Comparison of ENCODE assay signal across 13 cellular contexts in the genomic region with DNA sequence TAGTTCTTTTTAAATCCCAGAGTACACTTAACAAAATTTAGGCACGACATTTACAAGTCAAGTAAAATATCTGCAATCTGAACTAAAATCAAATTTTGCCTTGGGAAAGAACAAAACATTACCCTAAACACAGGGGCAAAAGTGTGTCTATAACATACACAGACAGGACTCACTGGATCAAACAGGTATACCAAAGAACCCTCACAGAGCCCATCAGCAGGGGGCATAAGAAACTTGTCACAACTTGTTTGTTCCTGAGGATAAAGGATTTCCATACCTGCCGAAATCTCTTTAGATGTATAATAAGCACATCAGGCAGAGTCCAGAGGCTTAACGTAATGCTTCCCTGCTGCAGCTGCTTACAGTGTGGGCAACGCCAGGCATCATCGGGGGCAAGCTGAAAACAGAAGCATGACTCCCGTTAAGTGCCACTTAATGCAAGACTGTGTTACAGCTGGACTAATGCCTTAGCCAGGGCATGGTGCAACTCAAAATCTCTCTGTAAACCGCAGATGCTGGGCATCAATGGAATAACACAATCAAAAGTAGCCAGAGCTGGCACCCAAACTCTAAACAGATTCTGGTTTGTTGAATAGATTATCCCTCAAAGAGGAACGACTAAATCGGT.
DNase-seq lines count a peak whose midpoint lies in the region; ATAC-seq and TF ChIP-seq lines count a peak whose summit lies in the region.
"Had no signal": no experiment of that assay in that cellular context is flagged by ENCODE, and none has a peak within 500 bp of the region (broad histone marks: within the 10 kb centered on the region; RNA-seq: fewer than 3 reads in every experiment).

No MANE protein-coding gene starts in this region.

- H3K9me3 ChIP-seq in right atrium auricular region (no peaks in the 10 kb centered on the region), Panc1 (ENCODE audit: control insufficient read depth, insufficient read depth, low read depth, low read length) (no peaks in the 10 kb centered on the region)
- H3K9me3 ChIP-seq: BLaER1, body of pancreas, esophagus muscularis mucosa had no signal

- H3K27ac ChIP-seq in right atrium auricular region, result no peak overlapping the region
- no peak overlapping the region for H3K27ac ChIP-seq in Panc1 (ENCODE audit: low read length)
- H3K27ac ChIP-seq: BLaER1, body of pancreas, esophagus muscularis mucosa, KMS-11 had no signal

- no peak for TF ChIP-seq CTCF in right atrium auricular region (IDR thresholded peaks at IDR 0.05)
- peak; percentile 8; the same call in 1 of the 2 replicates for TF ChIP-seq CTCF in Panc1 (IDR thresholded peaks at IDR 0.05)
- TF ChIP-seq CTCF in fibroblast of villous mesenchyme (IDR thresholded peaks at IDR 0.05; ENCODE audit: insufficient read depth, low read depth, low read length), result peak; percentile 20
- TF ChIP-seq CTCF in GM13977 (IDR thresholded peaks at IDR 0.05; ENCODE audit: extremely low read depth, insufficient read depth, missing control alignments), result no peak

- no peak for DNase-seq in Right ventricle myocardium superior
- no peak for DNase-seq in right atrium auricular region (ENCODE audit: low spot score)
- DNase-seq in Panc1 (ENCODE audit: low read depth, low spot score), result no peak
- DNase-seq in fibroblast of villous mesenchyme (ENCODE audit: low read depth), result no peak
- peak; percentile 39 for DNase-seq in superior temporal gyrus (ENCODE audit: extremely low spot score)
- DNase-seq in NCI-H187 treated with DMSO at 0.1 percent for 48 hours (lab: John Stamatoyannopoulos, UW), result no peak
- no peak for DNase-seq in GM13977 (ENCODE audit: low spot score)
- DNase-seq: body of pancreas; stimulated activated CD4-positive, alpha-beta T cell treated with anti-CD3 and anti-CD28 coated beads, Interleukin-2, amount 100 ng/mL, for 48 hours had no signal

- no TSS peak for BruUV-seq in Panc1 (replicated peaks; lab: Mats Ljungman, UMichigan)

- CTCF ChIA-PET in Panc1 (lab: Charles Lee), result no interaction called here

- H3K4me1 ChIP-seq in right atrium auricular region (peaks cover 0 to 15% of the 10 kb centered on the region in 2 donors), Panc1 (ENCODE audit: control insufficient read depth, insufficient read depth, low read length) (no peaks in the 10 kb centered on the region)
- H3K4me1 ChIP-seq: BLaER1, body of pancreas had no signal

- peak; percentile 82 for ATAC-seq in Right ventricle myocardium superior (ENCODE audit: poor library complexity)
- no peak for ATAC-seq in Panc1
- ATAC-seq in HG03135 (IDR thresholded peaks at IDR 0.05; ENCODE audit: unreplicated experiment), result no peak
- ATAC-seq: body of pancreas had no signal

- intact Hi-C loops in Right ventricle myocardium superior (cut with DNase I) (no loop called here), Panc1 (cut with micrococcal nuclease; ENCODE audit: unreplicated experiment) (no loop called here)

- H3K27me3 ChIP-seq in right atrium auricular region (no peaks in the 10 kb centered on the region), Panc1 (ENCODE audit: control insufficient read depth, insufficient read depth, low read length) (no peaks in the 10 kb centered on the region)
- H3K27me3 ChIP-seq: BLaER1, body of pancreas, esophagus muscularis mucosa had no signal

- H3K4me3 ChIP-seq in right atrium auricular region (no peak overlapping the region), Panc1 (ENCODE audit: low read depth in 2 of 2, low read length in 2 of 2) (no peak overlapping the region), fibroblast of villous mesenchyme (ENCODE audit: low read depth, low read length) (no peak overlapping the region)
- H3K4me3 ChIP-seq: BLaER1, body of pancreas, esophagus muscularis mucosa had no signal

- POLR2A ChIA-PET in Panc1 (lab: Charles Lee), result no interaction called here

- H3K36me3 ChIP-seq in right atrium auricular region, result peaks cover 64% of the 10 kb centered on the region
- H3K36me3 ChIP-seq in Panc1 (ENCODE audit: control insufficient read depth, insufficient read depth, low read length), result peaks cover 8% of the 10 kb centered on the region

- in situ Hi-C loops in Panc1 (cut with HindIII; ENCODE audit: low pct_unique_long_range_greater_than_20kb, low sequenced_read_pairs), result no loop called here
- in situ Hi-C loops in GM13977 (cut with MboI; ENCODE audit: low pct_unique_long_range_greater_than_20kb, low sequenced_read_pairs, unreplicated experiment), result no loop called here

Comparison
In these comparisons a context has a peak if more than half of its experiments do, and no peak if none do; other contexts are left out.
1. CTCF ChIP-seq: peak in Panc1 (single experiment) and fibroblast of villous mesenchyme (single experiment); none in right atrium auricular region (0 of 2) and GM13977 (single experiment).